ENCODE assay signal across 29 cellular contexts in genomic region chr1:78728359-78728758, GRCh38.
"Had no signal": no experiment of that assay in that cellular context is flagged by ENCODE, and none has a peak within 500 bp of the region (broad histone marks: within the 10 kb centered on the region; RNA-seq: fewer than 3 reads in every experiment).

No MANE protein-coding gene starts in this region.

- DNase-seq: activated CD4-positive, alpha-beta memory T cell treated with anti-CD3 and anti-CD28 coated beads for 36 hours; activated CD4-positive, alpha-beta T cell treated with anti-CD3 and anti-CD28 coated beads for 1 hour; activated CD4-positive, alpha-beta T cell treated with anti-CD3 and anti-CD28 coated beads, Interleukin-2, amount 10 ng/mL, durations not matched to agents 24 days and 14 days; activated CD8-positive, alpha-beta memory T cell treated with anti-CD3 and anti-CD28 coated beads, Interleukin-2, amount 10 ng/mL, durations not matched to agents 7 days and 5 days; activated CD8-positive, alpha-beta memory T cell treated with anti-CD3 and anti-CD28 coated beads, Interleukin-2, amount 50 U/mL, for 4 hours; activated CD8-positive, alpha-beta T cell treated with anti-CD3 and anti-CD28 coated beads, Interleukin-2, amount 10 ng/mL, durations not matched to agents 7 days and 5 days; activated effector memory CD4-positive, alpha-beta T cell treated with anti-CD3 and anti-CD28 coated beads, Interleukin-2, amount 50 U/mL, for 16 hours; activated naive CD4-positive, alpha-beta T cell treated with anti-CD3 and anti-CD28 coated beads for 36 hours; activated naive CD8-positive, alpha-beta T cell treated with anti-CD3 and anti-CD28 coated beads for 36 hours; activated naive CD8-positive, alpha-beta T cell treated with anti-CD3 and anti-CD28 coated beads, Interleukin-2, amount 50 U/mL, for 24 hours; activated T-cell treated with anti-CD3 and anti-CD28 coated beads, Interleukin-2, amount 50 U/mL, for 1 hour; activated T-cell treated with anti-CD3 and anti-CD28 coated beads, Interleukin-2, amount 50 U/mL, for 48 hours; adrenal gland; amygdala; body of pancreas; caudate nucleus; colonic mucosa; effector CD8-positive, alpha-beta T cell; esophagus squamous epithelium; foreskin fibroblast; head of caudate nucleus; hippocampal formation; T-helper 17 cell; T1000 had no signal

- H3K4me3 Mint-ChIP-seq: activated CD4-positive, alpha-beta memory T cell treated with anti-CD3 and anti-CD28 coated beads for 36 hours; activated CD4-positive, alpha-beta T cell treated with anti-CD3 and anti-CD28 coated beads, Interleukin-2, amount 10 ng/mL, durations not matched to agents 24 days and 14 days; activated CD8-positive, alpha-beta memory T cell treated with anti-CD3 and anti-CD28 coated beads, Interleukin-2, amount 10 ng/mL, durations not matched to agents 7 days and 5 days; activated CD8-positive, alpha-beta T cell treated with anti-CD3 and anti-CD28 coated beads, Interleukin-2, amount 10 ng/mL, durations not matched to agents 7 days and 5 days; activated naive CD4-positive, alpha-beta T cell treated with anti-CD3 and anti-CD28 coated beads for 36 hours; activated naive CD4-positive, alpha-beta T cell treated with anti-CD3 and anti-CD28 coated beads, Interleukin-2, amount 50 U/mL, for 24 hours; activated naive CD8-positive, alpha-beta T cell treated with anti-CD3 and anti-CD28 coated beads for 36 hours; activated naive CD8-positive, alpha-beta T cell treated with anti-CD3 and anti-CD28 coated beads, Interleukin-2, amount 50 U/mL, for 24 hours; activated T-helper 1 cell treated with anti-CD3 and anti-CD28 coated beads, Interleukin-12 subunit alpha, Interleukin-12 subunit beta, Interleukin-2, Interleukin-4 antibody, amounts not matched to agents 30 ng/mL and 10 ng/mL and 1 ng/mL, durations not matched to agents 14 hours and 24 hours and 36 hours; T-helper 17 cell; T-helper 2 cell treated with Interferon-gamma antibody and Interleukin-4, amounts not matched to agents 5 μg/mL and 100 μg/mL, for 36 hours had no signal

- H3K4me1 ChIP-seq: adrenal gland, body of pancreas, colonic mucosa, esophagus squamous epithelium had no signal

- H3K36me3 Mint-ChIP-seq: activated CD4-positive, alpha-beta memory T cell treated with anti-CD3 and anti-CD28 coated beads for 36 hours; activated CD8-positive, alpha-beta memory T cell treated with anti-CD3 and anti-CD28 coated beads, Interleukin-2, amount 10 ng/mL, durations not matched to agents 7 days and 5 days; activated naive CD4-positive, alpha-beta T cell treated with anti-CD3 and anti-CD28 coated beads, Interleukin-2, amount 50 U/mL, for 24 hours; activated naive CD8-positive, alpha-beta T cell treated with anti-CD3 and anti-CD28 coated beads for 36 hours had no signal

- H3K36me3 ChIP-seq: adrenal gland, colonic mucosa, esophagus squamous epithelium had no signal

- H3K27me3 Mint-ChIP-seq: activated CD4-positive, alpha-beta memory T cell treated with anti-CD3 and anti-CD28 coated beads for 36 hours; activated CD4-positive, alpha-beta T cell treated with anti-CD3 and anti-CD28 coated beads, Interleukin-2, amount 10 ng/mL, durations not matched to agents 24 days and 14 days; activated naive CD8-positive, alpha-beta T cell treated with anti-CD3 and anti-CD28 coated beads, Interleukin-2, amount 50 U/mL, for 24 hours had no signal

- H3K27me3 ChIP-seq: adrenal gland, body of pancreas, colonic mucosa, esophagus squamous epithelium had no signal

- H3K27ac Mint-ChIP-seq: activated CD4-positive, alpha-beta memory T cell treated with anti-CD3 and anti-CD28 coated beads for 36 hours; activated CD4-positive, alpha-beta T cell treated with anti-CD3 and anti-CD28 coated beads, Interleukin-2, amount 10 ng/mL, durations not matched to agents 24 days and 14 days; activated CD8-positive, alpha-beta memory T cell treated with anti-CD3 and anti-CD28 coated beads, Interleukin-2, amount 10 ng/mL, durations not matched to agents 7 days and 5 days; activated CD8-positive, alpha-beta T cell treated with anti-CD3 and anti-CD28 coated beads, Interleukin-2, amount 10 ng/mL, durations not matched to agents 7 days and 5 days; activated naive CD4-positive, alpha-beta T cell treated with anti-CD3 and anti-CD28 coated beads for 36 hours; activated naive CD4-positive, alpha-beta T cell treated with anti-CD3 and anti-CD28 coated beads, Interleukin-2, amount 50 U/mL, for 24 hours; activated naive CD8-positive, alpha-beta T cell treated with anti-CD3 and anti-CD28 coated beads for 36 hours; activated naive CD8-positive, alpha-beta T cell treated with anti-CD3 and anti-CD28 coated beads, Interleukin-2, amount 50 U/mL, for 24 hours; activated T-helper 1 cell treated with anti-CD3 and anti-CD28 coated beads, Interleukin-12 subunit alpha, Interleukin-12 subunit beta, Interleukin-2, Interleukin-4 antibody, amounts not matched to agents 30 ng/mL and 10 ng/mL and 1 ng/mL, durations not matched to agents 14 hours and 24 hours and 36 hours; activated T-helper 2 cell treated with anti-CD3 and anti-CD28 coated beads, Interferon-gamma antibody, Interleukin-2, Interleukin-4, amounts not matched to agents 10 μg/mL and 5 μg/mL and 100 μg/mL, durations not matched to agents 14 hours and 24 hours and 36 hours; T-helper 17 cell; T-helper 2 cell treated with Interferon-gamma antibody and Interleukin-4, amounts not matched to agents 5 μg/mL and 100 μg/mL, for 36 hours had no signal

- H3K9me3 Mint-ChIP-seq: activated CD4-positive, alpha-beta memory T cell treated with anti-CD3 and anti-CD28 coated beads for 36 hours; activated CD4-positive, alpha-beta T cell treated with anti-CD3 and anti-CD28 coated beads, Interleukin-2, amount 10 ng/mL, durations not matched to agents 24 days and 14 days; activated naive CD4-positive, alpha-beta T cell treated with anti-CD3 and anti-CD28 coated beads for 36 hours; activated naive CD4-positive, alpha-beta T cell treated with anti-CD3 and anti-CD28 coated beads, Interleukin-2, amount 50 U/mL, for 24 hours; activated naive CD8-positive, alpha-beta T cell treated with anti-CD3 and anti-CD28 coated beads for 36 hours; activated naive CD8-positive, alpha-beta T cell treated with anti-CD3 and anti-CD28 coated beads, Interleukin-2, amount 50 U/mL, for 24 hours; activated T-helper 1 cell treated with anti-CD3 and anti-CD28 coated beads, Interleukin-12 subunit alpha, Interleukin-12 subunit beta, Interleukin-2, Interleukin-4 antibody, amounts not matched to agents 30 ng/mL and 10 ng/mL and 1 ng/mL, durations not matched to agents 14 hours and 24 hours and 36 hours; activated T-helper 2 cell treated with anti-CD3 and anti-CD28 coated beads, Interferon-gamma antibody, Interleukin-2, Interleukin-4, amounts not matched to agents 10 μg/mL and 5 μg/mL and 100 μg/mL, durations not matched to agents 14 hours and 24 hours and 36 hours; T-helper 2 cell treated with Interferon-gamma antibody and Interleukin-4, amounts not matched to agents 5 μg/mL and 100 μg/mL, for 36 hours had no signal

- H3K4me3 ChIP-seq: adrenal gland, body of pancreas, colonic mucosa, esophagus squamous epithelium had no signal

- H3K9me3 ChIP-seq: adrenal gland, body of pancreas, colonic mucosa, esophagus squamous epithelium had no signal

- H3K27ac ChIP-seq: adrenal gland, body of pancreas, colonic mucosa, epithelial cell of prostate, esophagus squamous epithelium had no signal

- H3K4me1 Mint-ChIP-seq: activated CD4-positive, alpha-beta T cell treated with anti-CD3 and anti-CD28 coated beads, Interleukin-2, amount 10 ng/mL, durations not matched to agents 24 days and 14 days; activated CD8-positive, alpha-beta memory T cell treated with anti-CD3 and anti-CD28 coated beads, Interleukin-2, amount 10 ng/mL, durations not matched to agents 7 days and 5 days; activated naive CD4-positive, alpha-beta T cell treated with anti-CD3 and anti-CD28 coated beads, Interleukin-2, amount 50 U/mL, for 24 hours; activated naive CD8-positive, alpha-beta T cell treated with anti-CD3 and anti-CD28 coated beads for 36 hours; activated naive CD8-positive, alpha-beta T cell treated with anti-CD3 and anti-CD28 coated beads, Interleukin-2, amount 50 U/mL, for 24 hours; T-helper 17 cell had no signal

- ATAC-seq: activated CD8-positive, alpha-beta memory T cell treated with anti-CD3 and anti-CD28 coated beads, Interleukin-2, amount 10 ng/mL, durations not matched to agents 7 days and 5 days; activated CD8-positive, alpha-beta T cell treated with anti-CD3 and anti-CD28 coated beads, Interleukin-2, amount 10 ng/mL, durations not matched to agents 7 days and 5 days; activated naive CD8-positive, alpha-beta T cell treated with anti-CD3 and anti-CD28 coated beads, Interleukin-2, amount 50 U/mL, for 24 hours; body of pancreas; T-helper 17 cell had no signal
